8 cellular contexts compared by ENCODE assay signal in genomic region chrX:40093586-40093985, GRCh38. TPM values are rescaled to one million over a fixed set of nuclear protein-coding genes. Genes with fewer than 3 reads are reported as not detected.
DNase-seq lines count a peak whose midpoint lies in the region; ATAC-seq, FAIRE-seq and TF ChIP-seq lines count a peak whose summit lies in the region.

No MANE protein-coding gene starts in this region.

- H3K4me1 ChIP-seq in ES-I3 (ENCODE audit: insufficient read depth, low read length) = peaks cover 17% of the 10 kb centered on the region
- peaks cover 6% of the 10 kb centered on the region for H3K4me1 ChIP-seq in Panc1 (ENCODE audit: control insufficient read depth, insufficient read depth, low read length)
- peaks cover 17% of the 10 kb centered on the region for H3K4me1 ChIP-seq in endothelial cell of umbilical vein (ENCODE audit: control insufficient read depth, extremely low read depth, insufficient read depth, low read length)
- H3K4me1 ChIP-seq in parathyroid adenoma = peaks cover 3% of the 10 kb centered on the region

- H3K9me1 ChIP-seq in endothelial cell of umbilical vein (replicated peaks; ENCODE audit: control insufficient read depth, extremely low read depth, insufficient read depth, low read length) = no peaks in the 10 kb centered on the region

- TF ChIP-seq CTCF in Panc1 (IDR thresholded peaks at IDR 0.05) = no peak
- TF ChIP-seq CTCF in endothelial cell of umbilical vein (IDR thresholded peaks at IDR 0.05; ENCODE audit: extremely low read depth in 1 of 2, insufficient read depth in 1 of 2, low read depth in 1 of 2, low read length in 2 of 2) = no peak
- TF ChIP-seq CTCF in parathyroid adenoma (IDR thresholded peaks at IDR 0.05) = no peak

- H2AFZ ChIP-seq in endothelial cell of umbilical vein (ENCODE audit: low read depth, low read length) (no peak overlapping the region), parathyroid adenoma (no peak overlapping the region)

- intact Hi-C loops in Panc1 (cut with micrococcal nuclease; ENCODE audit: unreplicated experiment) = loop anchor here (5.0 kb wide), 1 partner anchor 79 kb away; no protein-coding TSS in a partner anchor
- intact Hi-C loops in endothelial cell of umbilical vein (cut with micrococcal nuclease) = loop anchor here (5.0 kb wide), 1 partner anchor 281 kb away; no protein-coding TSS in a partner anchor

- in situ Hi-C loops in Panc1 (cut with HindIII; ENCODE audit: low pct_unique_long_range_greater_than_20kb, low sequenced_read_pairs) = no loop called here

- H3K4me3 ChIP-seq in Panc1 (ENCODE audit: low read depth in 2 of 2, low read length in 2 of 2) = peak overlapping the region; percentile 53 to 64
- no peak overlapping the region for H3K4me3 ChIP-seq in endothelial cell of umbilical vein (replicated peaks in 1 of 3; ENCODE audit: insufficient read depth in 1 of 3, low read depth in 1 of 3, low read length in 3 of 3)
- peak overlapping the region; percentile 60 for H3K4me3 ChIP-seq in parathyroid adenoma (ENCODE audit: low read depth, low read length)

- DNase-seq in Panc1 (ENCODE audit: low read depth, low spot score) (no peak), endothelial cell of umbilical vein (ENCODE audit: low read depth, low spot score) (no peak), HuH-7.5 (ENCODE audit: low spot score) (no peak), middle frontal gyrus (ENCODE audit: extremely low spot score, low spot score) (no peak), GM12891 (ENCODE audit: insufficient read length, low spot score) (no peak)

- peak overlapping the region; percentile 73; the same call in 1 of the 2 replicates for H3K27ac ChIP-seq in Panc1 (ENCODE audit: low read length)
- no peak overlapping the region for H3K27ac ChIP-seq in endothelial cell of umbilical vein (ENCODE audit: insufficient read depth, low read depth, low read length)
- no peak overlapping the region for H3K27ac ChIP-seq in parathyroid adenoma

- FAIRE-seq in endothelial cell of umbilical vein (lab: Jason Lieb, UNC) (no peak), GM12891 (lab: Jason Lieb, UNC) (no peak)

- H3K36me3 ChIP-seq in ES-I3 (ENCODE audit: insufficient read depth, low read length) = no peaks in the 10 kb centered on the region
- no peaks in the 10 kb centered on the region for H3K36me3 ChIP-seq in Panc1 (ENCODE audit: control insufficient read depth, insufficient read depth, low read length)
- no peaks in the 10 kb centered on the region for H3K36me3 ChIP-seq in endothelial cell of umbilical vein (ENCODE audit: control insufficient read depth in 2 of 2, extremely low read depth in 1 of 2, insufficient read depth in 2 of 2, low read length in 2 of 2)
- H3K36me3 ChIP-seq in parathyroid adenoma (ENCODE audit: control insufficient read depth, insufficient read depth, low read length) = no peaks in the 10 kb centered on the region

- H3K27me3 ChIP-seq in Panc1 (ENCODE audit: control insufficient read depth, insufficient read depth, low read length) = no peaks in the 10 kb centered on the region
- H3K27me3 ChIP-seq in endothelial cell of umbilical vein (ENCODE audit: control insufficient read depth in 2 of 2, insufficient read depth in 2 of 2, low read length in 2 of 2) = no peaks in the 10 kb centered on the region
- no peaks in the 10 kb centered on the region for H3K27me3 ChIP-seq in parathyroid adenoma (ENCODE audit: control insufficient read depth, insufficient read depth, low read length)

- no peaks in the 10 kb centered on the region for H4K20me1 ChIP-seq in endothelial cell of umbilical vein (replicated peaks; ENCODE audit: control insufficient read depth, extremely low read depth, insufficient read depth, low read length)

- no peak for TF ChIP-seq POLR2A in endothelial cell of umbilical vein (IDR thresholded peaks at IDR 0.05; ENCODE audit: low read depth, low read length)
- TF ChIP-seq POLR2A in GM12891 (IDR thresholded peaks at IDR 0.05; ENCODE audit: low read depth, low read length) = no peak

- H3K9me3 ChIP-seq in ES-I3 (ENCODE audit: control insufficient read depth, insufficient read depth, low read length) (no peaks in the 10 kb centered on the region), Panc1 (ENCODE audit: control insufficient read depth, insufficient read depth, low read depth, low read length) (no peaks in the 10 kb centered on the region), endothelial cell of umbilical vein (replicated peaks; ENCODE audit: control insufficient read depth, insufficient read depth, low read length) (no peaks in the 10 kb centered on the region), parathyroid adenoma (ENCODE audit: control insufficient read depth, low read length) (no peaks in the 10 kb centered on the region)

- H3K79me2 ChIP-seq in endothelial cell of umbilical vein (ENCODE audit: control insufficient read depth, insufficient read depth, low read length) (peaks cover 72% of the 10 kb centered on the region), parathyroid adenoma (peaks cover 4% of the 10 kb centered on the region)

- peak overlapping the region; percentile 64 for H3K9ac ChIP-seq in ES-I3 (ENCODE audit: low read depth, low read length)
- H3K9ac ChIP-seq in endothelial cell of umbilical vein (replicated peaks; ENCODE audit: extremely low read depth, insufficient read depth, low read length) = no peak overlapping the region
- H3K9ac ChIP-seq in parathyroid adenoma = no peak overlapping the region

- CTCF ChIA-PET in Panc1 (lab: Charles Lee) = interaction anchor here (0.6 kb wide), 1 partner anchor 12 kb away, joined by 3 read pairs; no protein-coding TSS in a partner anchor
- CTCF ChIA-PET in endothelial cell of umbilical vein (lab: Charles Lee) = interaction anchor here (1.3 to 2.2 kb wide), 4 partner anchors 51 to 174 kb away, joined by 3 to 6 read pairs (median 4); no protein-coding TSS in a partner anchor

- peak overlapping the region; percentile 94 for H3K4me2 ChIP-seq in endothelial cell of umbilical vein (ENCODE audit: insufficient read depth, low read length)
- peak overlapping the region; percentile 90 for H3K4me2 ChIP-seq in parathyroid adenoma (ENCODE audit: low read length)

- POLR2A ChIA-PET in Panc1 (lab: Charles Lee) (interaction anchor here (0.6 kb wide), 1 partner anchor 78 kb away, joined by 3 read pairs; no protein-coding TSS in a partner anchor), endothelial cell of umbilical vein (lab: Charles Lee) (no interaction called here)

- BruUV-seq in Panc1 (replicated peaks; lab: Mats Ljungman, UMichigan) (no TSS peak), endothelial cell of umbilical vein (replicated peaks; lab: Mats Ljungman, UMichigan) (no TSS peak)

- dilution Hi-C loops in endothelial cell of umbilical vein (cut with MboI; ENCODE audit: extremely low pct_ligation_motif_present, low sequenced_read_pairs) = no loop called here

- ATAC-seq in Panc1 (no peak), GM21526 (IDR thresholded peaks at IDR 0.05; ENCODE audit: low FRiP score, unreplicated experiment) (no peak)

TF ChIP-seq in endothelial cell of umbilical vein, 7 proteins besides CTCF, POLR2A, EP300 and RAD21:
- no peak for TF ChIP-seq JUN (IDR thresholded peaks at IDR 0.05; ENCODE audit: borderline replicate concordance, insufficient read depth, insufficient read length, low read depth)
- no peak for TF ChIP-seq EZH2 (IDR thresholded peaks at IDR 0.05; ENCODE audit: borderline replicate concordance, low read depth, low read length, severe bottlenecking)
- TF ChIP-seq MYC (IDR thresholded peaks at IDR 0.05; ENCODE audit: low read depth, low read length) = no peak
- TF ChIP-seq GATA2 (IDR thresholded peaks at IDR 0.05; ENCODE audit: insufficient read depth, insufficient read length, low read depth, low read length) = no peak
- no peak for TF ChIP-seq POLR2AphosphoS5 (IDR thresholded peaks at IDR 0.05; ENCODE audit: insufficient read depth, low read depth, low read length)
- TF ChIP-seq, protein P1, sequence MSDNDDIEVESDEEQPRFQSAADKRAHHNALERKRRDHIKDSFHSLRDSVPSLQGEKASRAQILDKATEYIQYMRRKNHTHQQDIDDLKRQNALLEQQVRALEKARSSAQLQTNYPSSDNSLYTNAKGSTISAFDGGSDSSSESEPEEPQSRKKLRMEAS (IDR thresholded peaks at IDR 0.05; ENCODE audit: insufficient read depth, insufficient read length) = no peak
- TF ChIP-seq FOS (IDR thresholded peaks at IDR 0.05; ENCODE audit: borderline replicate concordance, insufficient read depth, low read length) = no peak
TF ChIP-seq in endothelial cell of umbilical vein: peak in this region for 0.

TF ChIP-seq in GM12891, 5 proteins besides CTCF, POLR2A, EP300 and RAD21:
- TF ChIP-seq POLR2AphosphoS5 (IDR thresholded peaks at IDR 0.05; ENCODE audit: low read depth, low read length) = no peak
- TF ChIP-seq PAX5 (IDR thresholded peaks at IDR 0.05; ENCODE audit: insufficient read depth, low read length, severe bottlenecking) = no peak
- TF ChIP-seq TAF1 (IDR thresholded peaks at IDR 0.05; ENCODE audit: low read depth, low read length) = no peak
- TF ChIP-seq SPI1 (IDR thresholded peaks at IDR 0.05; ENCODE audit: low read depth, low read length) = no peak
- TF ChIP-seq POU2F2 (IDR thresholded peaks at IDR 0.05; ENCODE audit: low read depth, low read length) = no peak
TF ChIP-seq in GM12891: peak in this region for 0.

RNA-seq across cellular contexts. Expression of gene BCOR, which starts 4.2 kb away (rescaled TPM):
- 48.3 TPM for total RNA-seq in Panc1 (2021; ENCODE audit: unreplicated experiment)
- 33.8 TPM for polyA plus RNA-seq in Panc1 (2012; ENCODE audit: insufficient read length)
- total RNA-seq in endothelial cell of umbilical vein = 23.9 and 24.2 TPM in 2 replicates
- polyA plus RNA-seq in endothelial cell of umbilical vein = 10.1 and 11.9 TPM in 2 replicates
- 11.0 and 11.3 TPM in 2 replicates for polyA plus RNA-seq in endothelial cell of umbilical vein (2011; cell fraction: cytosol; rRNA removed)
- 15.7 and 18.2 TPM in 2 replicates for polyA plus RNA-seq in endothelial cell of umbilical vein (2011; cell fraction: nucleus; rRNA removed)
- polyA plus RNA-seq in endothelial cell of umbilical vein (2012) = 19.4 and 20.9 TPM in 2 replicates
- polyA minus RNA-seq in endothelial cell of umbilical vein = 17.8 and 20.6 TPM in 2 replicates
- polyA minus RNA-seq in endothelial cell of umbilical vein (2011; cell fraction: cytosol; rRNA and poly(A)+ RNA removed) = 25.7 TPM
- 12.8 and 13.3 TPM in 2 replicates for polyA minus RNA-seq in endothelial cell of umbilical vein (2011; cell fraction: nucleus; rRNA and poly(A)+ RNA removed)
- polyA plus RNA-seq in GM12891 (2012; ENCODE audit: low read depth, missing spikeins) = 5.5 TPM

Comparison
In these comparisons a context has a peak if more than half of its experiments do, and no peak if none do; other contexts are left out.
1. H3K4me3 ChIP-seq: peak in Panc1 (2 of 2) and parathyroid adenoma (single experiment); none in endothelial cell of umbilical vein (0 of 3).